8 cellular contexts compared by ENCODE assay signal in genomic region chr6:33761922-33762629, GRCh38. TPM values are rescaled to one million over a fixed set of nuclear protein-coding genes. Genes with fewer than 3 reads are reported as not detected.
A peak's percentile ranks its signal among the peaks of the same experiment; 100 is the strongest.
DNase-seq lines count a peak whose midpoint lies in the region; ATAC-seq and TF ChIP-seq lines count a peak whose summit lies in the region.

No MANE protein-coding gene starts in this region.

- no peaks in the 10 kb centered on the region for H3K36me3 Mint-ChIP-seq in brain

- H3K4me1 Mint-ChIP-seq in brain: peaks cover 29% of the 10 kb centered on the region

- no peak overlapping the region for H3K9ac ChIP-seq in DND-41 (ENCODE audit: low read depth, low read length)

- DNase-seq in DND-41: peak; percentile 46
- DNase-seq in KG1 (lab: John Stamatoyannopoulos, UW): peak; percentile 9
- DNase-seq in SK-N-DZ (ENCODE audit: low spot score): peak; percentile 56
- peak; percentile 75 to 79 for DNase-seq in left colon
- DNase-seq in stimulated activated CD4-positive, alpha-beta T cell treated with anti-CD3 and anti-CD28 coated beads, TNF-alpha, amount 100 ng/mL, for 48 hours (ENCODE audit: low read depth in 3 of 3): peak; percentile 8 to 39 (median 10)
- no peak for DNase-seq in dedifferentiated amniotic fluid mesenchymal stem cell (ENCODE audit: extremely low spot score)
- no peak for DNase-seq in cerebellar nuclear complex (lab: John Stamatoyannopoulos, UW)

- no peaks in the 10 kb centered on the region for H3K9me3 ChIP-seq in DND-41 (ENCODE audit: insufficient read depth, low read length, severe bottlenecking)

- no peaks in the 10 kb centered on the region; the same call in 1 of the 2 replicates for H4K20me1 ChIP-seq in DND-41 (ENCODE audit: insufficient read depth, low read length)

- H3K9me3 Mint-ChIP-seq in brain: peaks cover 4 to 11% (median 6%) of the 10 kb centered on the region in 5 experiments

- no peaks in the 10 kb centered on the region for H3K79me2 ChIP-seq in DND-41 (ENCODE audit: insufficient read depth, low read length)

- H3K36me3 ChIP-seq in DND-41 (ENCODE audit: insufficient read depth, low read length): no peaks in the 10 kb centered on the region

- H3K4me3 ChIP-seq in DND-41 (ENCODE audit: low read depth in 1 of 2, low read length in 2 of 2): no peak overlapping the region

- H3K27me3 ChIP-seq in DND-41 (ENCODE audit: insufficient read depth, low read length, poor library complexity): peaks cover 3% of the 10 kb centered on the region

- no peak overlapping the region for H3K27ac ChIP-seq in DND-41 (ENCODE audit: low read length)

- peak overlapping the region in 3 of 5 experiments; percentile 45 to 93 (median 78) for H3K27ac Mint-ChIP-seq in brain

- H2AFZ ChIP-seq in DND-41 (ENCODE audit: low read depth, low read length): no peak overlapping the region

- H3K4me1 ChIP-seq in DND-41 (ENCODE audit: insufficient read depth, low read length): no peaks in the 10 kb centered on the region

- no peak overlapping the region for H3K4me3 Mint-ChIP-seq in brain

- peaks cover 14% of the 10 kb centered on the region for H3K27me3 Mint-ChIP-seq in brain

- TF ChIP-seq CTCF in DND-41 (IDR thresholded peaks at IDR 0.05; ENCODE audit: borderline replicate concordance, extremely low read depth, low read length, poor library complexity, severe bottlenecking) (peak; percentile 73), brain (conservative IDR thresholded peaks at IDR 0.05) (peak; percentile 54 to 65)

- ATAC-seq in DND-41 (ENCODE audit: insufficient read depth, low read depth) (peak; percentile 78), left colon (peak; percentile 93)

- no peak overlapping the region for H3K4me2 ChIP-seq in DND-41 (ENCODE audit: insufficient read depth, low read length)

- intact Hi-C loops in left colon (cut with DNase I, micrococcal nuclease): loop anchor here in 1 of 2 donors (10.0 kb wide), 1 partner anchor 177 kb away; the partner anchor contains the start of gene BAK1

RNA-seq across cellular contexts. Expression of gene IP6K3, which starts 15.4 kb away (rescaled TPM):
- polyA plus RNA-seq in SK-N-DZ (2014; cell fraction: cytosol; rRNA removed): not detected in 2 replicates
- not detected in 2 replicates for polyA plus RNA-seq in SK-N-DZ (2014; cell fraction: nucleus; rRNA removed)
- 6.4 TPM for polyA plus RNA-seq in brain (ENCODE audit: insufficient read depth, low read depth, low replicate concordance)
- total RNA-seq in left colon: 1 to 10 TPM in 1 of 2 donors, under 1 TPM in 1; 0.45 to 2.4 TPM

RNA-seq across cellular contexts. Expression of gene LEMD2, which starts 26.9 kb away (rescaled TPM):
- polyA plus RNA-seq in SK-N-DZ (2014; cell fraction: cytosol; rRNA removed): 48.5 and 52.3 TPM in 2 replicates
- polyA plus RNA-seq in SK-N-DZ (2014; cell fraction: nucleus; rRNA removed): 107 and 111 TPM in 2 replicates
- polyA plus RNA-seq in brain (ENCODE audit: insufficient read depth, low read depth, low replicate concordance): 49.4 TPM
- total RNA-seq in left colon: 10 to 100 TPM; 62.6 to 66.7 TPM

RNA-seq across cellular contexts. Expression of gene MLN, which starts 41.7 kb away (rescaled TPM):
- polyA plus RNA-seq in SK-N-DZ (2014; cell fraction: cytosol; rRNA removed): not detected in 2 replicates
- not detected in 2 replicates for polyA plus RNA-seq in SK-N-DZ (2014; cell fraction: nucleus; rRNA removed)
- polyA plus RNA-seq in brain (ENCODE audit: insufficient read depth, low read depth, low replicate concordance): not detected
- total RNA-seq in left colon: not detected

RNA-seq across cellular contexts. Expression of gene UQCC2, which starts 50.6 kb away (rescaled TPM):
- polyA plus RNA-seq in SK-N-DZ (2014; cell fraction: cytosol; rRNA removed): 29.7 and 55.5 TPM in 2 replicates
- polyA plus RNA-seq in SK-N-DZ (2014; cell fraction: nucleus; rRNA removed): 49.0 and 53.5 TPM in 2 replicates
- polyA plus RNA-seq in brain (ENCODE audit: insufficient read depth, low read depth, low replicate concordance): 148 TPM
- total RNA-seq in left colon: 10 to 100 TPM; 40.5 to 52.6 TPM

Comparison
In these comparisons a context has a peak if more than half of its experiments do, and no peak if none do; other contexts are left out.
1. DNase-seq: peak in DND-41 (single experiment), KG1 (single experiment), SK-N-DZ (single experiment), left colon (2 of 2) and stimulated activated CD4-positive, alpha-beta T cell treated with anti-CD3 and anti-CD28 coated beads, TNF-alpha, amount 100 ng/mL, for 48 hours (3 of 3); none in dedifferentiated amniotic fluid mesenchymal stem cell (single experiment) and cerebellar nuclear complex (0 of 2).